8 cellular contexts compared by ENCODE assay signal in genomic region chr7:73153921-73154585, GRCh38.
DNase-seq lines count a peak whose midpoint lies in the region; ATAC-seq, FAIRE-seq and TF ChIP-seq lines count a peak whose summit lies in the region.
"Not testable (repeated sequence)": the region's sequence is repeated elsewhere in the genome, so short reads cannot be mapped to it uniquely, and the experiment has no call there.

No MANE protein-coding gene starts in this region.

- not testable (repeated sequence) for H3K27ac ChIP-seq in CD4-positive, alpha-beta T cell (ENCODE audit: low read depth, low read length); HepG2 (ENCODE audit: extremely low read length, insufficient read depth, low read length); ovary; suprapubic skin

- not testable (repeated sequence) for H3K27me3 Mint-ChIP-seq in CD4-positive, alpha-beta T cell; activated naive CD8-positive, alpha-beta T cell treated with anti-CD3 and anti-CD28 coated beads, Interleukin-2, amount 50 U/mL, for 24 hours; glutamatergic neuron (ENCODE audit: unreplicated experiment)

- H3K4me2 ChIP-seq in HepG2 (ENCODE audit: low read depth, low read length), result peak overlapping the region; percentile 49

- H3K27me3 ChIP-seq in CD4-positive, alpha-beta T cell (ENCODE audit: control insufficient read depth, insufficient read depth, low read length); HepG2 (ENCODE audit: control insufficient read depth in 1 of 2, insufficient read depth in 2 of 2, low read length in 2 of 2); ovary; suprapubic skin: not testable (repeated sequence)

- H3K36me3 Mint-ChIP-seq in CD4-positive, alpha-beta T cell (ENCODE audit: low read depth); activated naive CD8-positive, alpha-beta T cell treated with anti-CD3 and anti-CD28 coated beads, Interleukin-2, amount 50 U/mL, for 24 hours (ENCODE audit: low read depth); glutamatergic neuron (ENCODE audit: unreplicated experiment): not testable (repeated sequence)

- not testable (repeated sequence) for H3K9me3 Mint-ChIP-seq in CD4-positive, alpha-beta T cell; activated naive CD8-positive, alpha-beta T cell treated with anti-CD3 and anti-CD28 coated beads, Interleukin-2, amount 50 U/mL, for 24 hours; glutamatergic neuron (ENCODE audit: unreplicated experiment)

- H3K4me3 ChIP-seq in HepG2 (replicated peaks in 1 of 3; ENCODE audit: insufficient read depth in 1 of 3, low read depth in 2 of 3, low read length in 3 of 3) (peak overlapping the region in 2 of 3 experiments; percentile 44 to 46; a peak in 3 of 6 replicates), suprapubic skin (peak overlapping the region; percentile 51)
- not testable (repeated sequence) for H3K4me3 ChIP-seq in ovary

- not testable (repeated sequence) for TF ChIP-seq CTCF in CD4-positive, alpha-beta T cell (IDR thresholded peaks at IDR 0.05); glutamatergic neuron (IDR thresholded peaks at IDR 0.05; ENCODE audit: partially characterized antibody, unreplicated experiment); HepG2 (CRISPR knock-in tag; IDR thresholded peaks at IDR 0.05); ovary (IDR thresholded peaks at IDR 0.05); suprapubic skin (IDR thresholded peaks at IDR 0.05)

- H3K9me3 ChIP-seq in CD4-positive, alpha-beta T cell (ENCODE audit: control insufficient read depth, low read length); HepG2 (ENCODE audit: low read length); ovary; suprapubic skin: not testable (repeated sequence)

- H3K4me3 Mint-ChIP-seq in CD4-positive, alpha-beta T cell; activated naive CD8-positive, alpha-beta T cell treated with anti-CD3 and anti-CD28 coated beads, Interleukin-2, amount 50 U/mL, for 24 hours; glutamatergic neuron (ENCODE audit: unreplicated experiment): not testable (repeated sequence)

- WGBS in HepG2 (ENCODE audit: low lambda C conversion rate), result 3% methylated on average over 9 of the region's 23 CpGs
- 6 to 8% methylated on average over 9 of the region's 23 CpGs; no CpG with 5 or more reads in 1 of the 3 donors for WGBS in ovary, 3 donors
- 90% methylated on average over 2 of the region's 23 CpGs for WGBS in suprapubic skin

- TF ChIP-seq RAD21 in HepG2 (CRISPR knock-in tag; IDR thresholded peaks at IDR 0.05), result not testable (repeated sequence)

- intact Hi-C loops in CD4-positive, alpha-beta T cell (cut with DNase I, micrococcal nuclease); HepG2 (cut with micrococcal nuclease; ENCODE audit: unreplicated experiment); ovary (cut with DNase I): not testable (repeated sequence)

- in situ Hi-C loops in HepG2 (cut with HindIII; ENCODE audit: extremely low pct_ligation_motif_present, low pct_unique_long_range_greater_than_20kb), result not testable (repeated sequence)

- FAIRE-seq in HepG2 (lab: Jason Lieb, UNC), result not testable (repeated sequence)

- not testable (repeated sequence) for H3K79me2 ChIP-seq in HepG2 (ENCODE audit: insufficient read depth, low read length)

- POLR2A ChIA-PET in CD4-positive, alpha-beta T cell (lab: Charles Lee); HepG2 (lab: Yijun Ruan, JAX): not testable (repeated sequence)

- not testable (repeated sequence) for BruUV-seq in HepG2 (replicated peaks; lab: Mats Ljungman, UMichigan)

- not testable (repeated sequence) for TF ChIP-seq POLR2A in HepG2 (IDR thresholded peaks at IDR 0.05; ENCODE audit: insufficient read depth in 1 of 2, low read depth in 2 of 2, low read length in 2 of 2); ovary (IDR thresholded peaks at IDR 0.05); suprapubic skin (IDR thresholded peaks at IDR 0.05)

- H2AFZ ChIP-seq in HepG2 (ENCODE audit: low read length), result not testable (repeated sequence)

- not testable (repeated sequence) for H4K20me1 ChIP-seq in HepG2 (ENCODE audit: insufficient read depth, low read length)

- not testable (repeated sequence) for H3K9ac ChIP-seq in HepG2 (ENCODE audit: insufficient read depth, low read depth, low read length)

- H3K4me1 ChIP-seq in HepG2 (ENCODE audit: insufficient read depth, low read length); ovary (ENCODE audit: insufficient read depth); suprapubic skin: not testable (repeated sequence)

- not testable (repeated sequence) for H3K4me1 Mint-ChIP-seq in CD4-positive, alpha-beta T cell (ENCODE audit: low read depth); activated naive CD8-positive, alpha-beta T cell treated with anti-CD3 and anti-CD28 coated beads, Interleukin-2, amount 50 U/mL, for 24 hours; glutamatergic neuron (ENCODE audit: low read depth, unreplicated experiment)

- DNase-seq in CD4-positive, alpha-beta T cell; activated naive CD8-positive, alpha-beta T cell treated with anti-CD3 and anti-CD28 coated beads, Interleukin-2, amount 50 U/mL, for 24 hours; HepG2 (ENCODE audit: low spot score); suprapubic skin (ENCODE audit: low spot score in 2 of 2): not testable (repeated sequence)
- DNase-seq in glutamatergic neuron (peak; percentile 17), ovary (peak; percentile 18 to 52 (median 26))

- ATAC-seq in CD4-positive, alpha-beta T cell (ENCODE audit: poor library complexity), result peak; percentile 4
- ATAC-seq in HG03064 (IDR thresholded peaks at IDR 0.05; ENCODE audit: low read depth, unreplicated experiment) (peak; percentile 8), SK-N-SH treated with all-trans-retinoic acid at 6 μM for 48 hours (peak; percentile 0; the same call in 2 of the 3 replicates)
- ATAC-seq in activated naive CD8-positive, alpha-beta T cell treated with anti-CD3 and anti-CD28 coated beads, Interleukin-2, amount 50 U/mL, for 24 hours, result peak; percentile 17
- not testable (repeated sequence) for ATAC-seq in HepG2

- CTCF ChIA-PET in CD4-positive, alpha-beta T cell (lab: Charles Lee); HepG2 (lab: Yijun Ruan, JAX; ENCODE audit: low intra/inter-chr PET ratio, low total read pairs): not testable (repeated sequence)

- not testable (repeated sequence) for H3K27ac Mint-ChIP-seq in CD4-positive, alpha-beta T cell; activated naive CD8-positive, alpha-beta T cell treated with anti-CD3 and anti-CD28 coated beads, Interleukin-2, amount 50 U/mL, for 24 hours; glutamatergic neuron (ENCODE audit: unreplicated experiment)

- not testable (repeated sequence) for TF ChIP-seq EP300 in HepG2 (IDR thresholded peaks at IDR 0.05; ENCODE audit: low read depth in 2 of 2, low read length in 2 of 2); HepG2 (CRISPR knock-in tag; IDR thresholded peaks at IDR 0.05; ENCODE audit: borderline replicate concordance); ovary (IDR thresholded peaks at IDR 0.05); suprapubic skin (IDR thresholded peaks at IDR 0.05)

- not testable (repeated sequence) for H3K36me3 ChIP-seq in HepG2 (replicated peaks in 1 of 2; ENCODE audit: control insufficient read depth in 1 of 2, insufficient read depth in 2 of 2, low read length in 2 of 2); ovary; suprapubic skin
